ENCODE assay signal across 10 cellular contexts in genomic region chr10:26739087-26739631, GRCh38. TPM values are rescaled to one million over a fixed set of nuclear protein-coding genes. Genes with fewer than 3 reads are reported as not detected.
DNase-seq lines count a peak whose midpoint lies in the region; ATAC-seq, FAIRE-seq and TF ChIP-seq lines count a peak whose summit lies in the region.
"Had no signal": no experiment of that assay in that cellular context is flagged by ENCODE, and none has a peak within 500 bp of the region (broad histone marks: within the 10 kb centered on the region; RNA-seq: fewer than 3 reads in every experiment).

No MANE protein-coding gene starts in this region.

- H2AFZ ChIP-seq in astrocyte (ENCODE audit: low read depth, low read length) = no peak overlapping the region

- peak; percentile 47 for ATAC-seq in GM18498 (IDR thresholded peaks at IDR 0.05; ENCODE audit: unreplicated experiment)
- peak; percentile 32 for ATAC-seq in GM21381 (IDR thresholded peaks at IDR 0.05; ENCODE audit: unreplicated experiment)
- peak; percentile 37 for ATAC-seq in HG03460 (IDR thresholded peaks at IDR 0.05; ENCODE audit: unreplicated experiment)

- no peak overlapping the region for H3K27ac Mint-ChIP-seq in astrocyte (ENCODE audit: unreplicated experiment)

- no peak for TF ChIP-seq CTCF in astrocyte (IDR thresholded peaks at IDR 0.05; ENCODE audit: insufficient read depth, low read depth, low read length)

- no peak for DNase-seq in astrocyte (ENCODE audit: low read depth)
- DNase-seq in cerebellar cortex (ENCODE audit: low spot score) = no peak
- no peak for DNase-seq in DMS114 treated with DMSO at 0.1 percent for 48 hours (lab: John Stamatoyannopoulos, UW; ENCODE audit: unreplicated experiment)
- no peak for DNase-seq in ACHN
- no peak for DNase-seq in NCI-H1105 treated with DMSO at 0.1 percent for 48 hours (lab: John Stamatoyannopoulos, UW)
- DNase-seq: upper lobe of left lung had no signal

- no peak overlapping the region for H3K9ac ChIP-seq in astrocyte (ENCODE audit: low read length)

- in situ Hi-C loops in ACHN (cut with HindIII; ENCODE audit: low pct_ligation_motif_present, low pct_unique_long_range_greater_than_20kb, low sequenced_read_pairs) = no loop called here

- no peaks in the 10 kb centered on the region for H3K9me3 Mint-ChIP-seq in astrocyte (ENCODE audit: unreplicated experiment)

- H3K36me3 ChIP-seq in astrocyte (ENCODE audit: insufficient read depth, low read length) = peaks cover 31% of the 10 kb centered on the region

- no peaks in the 10 kb centered on the region for H3K79me2 ChIP-seq in astrocyte (ENCODE audit: insufficient read depth, low read length)

- no peak overlapping the region for H3K4me2 ChIP-seq in astrocyte (ENCODE audit: low read length)

- H4K20me1 ChIP-seq in astrocyte (ENCODE audit: insufficient read depth, low read length) = no peaks in the 10 kb centered on the region

- no peak for FAIRE-seq in astrocyte (lab: Jason Lieb, UNC)

- peak overlapping the region; percentile 82 for H3K27ac ChIP-seq in astrocyte (ENCODE audit: low read depth, low read length)
- H3K27ac ChIP-seq: cardiac muscle cell had no signal

- H3K27me3 Mint-ChIP-seq in astrocyte (ENCODE audit: low read depth, unreplicated experiment) = no peaks in the 10 kb centered on the region

- H3K4me3 ChIP-seq in astrocyte (ENCODE audit: insufficient read depth, low read depth, low read length) = no peak overlapping the region
- H3K4me3 ChIP-seq: cardiac muscle cell, upper lobe of left lung had no signal

- H3K27me3 ChIP-seq in astrocyte (ENCODE audit: insufficient read depth, low read length) = no peaks in the 10 kb centered on the region
- H3K27me3 ChIP-seq: cardiac muscle cell, upper lobe of left lung had no signal

- H3K9me3 ChIP-seq in astrocyte (ENCODE audit: insufficient read depth, low read depth, low read length) = no peaks in the 10 kb centered on the region
- H3K9me3 ChIP-seq: upper lobe of left lung had no signal

- peaks cover 8% of the 10 kb centered on the region for H3K36me3 Mint-ChIP-seq in astrocyte (ENCODE audit: low read depth, unreplicated experiment)

- peaks cover 5% of the 10 kb centered on the region for H3K4me1 ChIP-seq in astrocyte (ENCODE audit: insufficient read depth, low read length)
- H3K4me1 ChIP-seq: upper lobe of left lung had no signal

- peaks cover 16% of the 10 kb centered on the region for H3K4me1 Mint-ChIP-seq in astrocyte (ENCODE audit: low read depth, unreplicated experiment)

- H3K4me3 Mint-ChIP-seq in astrocyte (ENCODE audit: unreplicated experiment) = no peak overlapping the region

RNA-seq across cellular contexts. Expression of gene PDSS1, which starts 41.7 kb away (rescaled TPM):
- 7.1 and 9.6 TPM in 2 replicates for total RNA-seq in astrocyte
